Comparison of ENCODE assay signal across 22 cellular contexts in the genomic region with DNA sequence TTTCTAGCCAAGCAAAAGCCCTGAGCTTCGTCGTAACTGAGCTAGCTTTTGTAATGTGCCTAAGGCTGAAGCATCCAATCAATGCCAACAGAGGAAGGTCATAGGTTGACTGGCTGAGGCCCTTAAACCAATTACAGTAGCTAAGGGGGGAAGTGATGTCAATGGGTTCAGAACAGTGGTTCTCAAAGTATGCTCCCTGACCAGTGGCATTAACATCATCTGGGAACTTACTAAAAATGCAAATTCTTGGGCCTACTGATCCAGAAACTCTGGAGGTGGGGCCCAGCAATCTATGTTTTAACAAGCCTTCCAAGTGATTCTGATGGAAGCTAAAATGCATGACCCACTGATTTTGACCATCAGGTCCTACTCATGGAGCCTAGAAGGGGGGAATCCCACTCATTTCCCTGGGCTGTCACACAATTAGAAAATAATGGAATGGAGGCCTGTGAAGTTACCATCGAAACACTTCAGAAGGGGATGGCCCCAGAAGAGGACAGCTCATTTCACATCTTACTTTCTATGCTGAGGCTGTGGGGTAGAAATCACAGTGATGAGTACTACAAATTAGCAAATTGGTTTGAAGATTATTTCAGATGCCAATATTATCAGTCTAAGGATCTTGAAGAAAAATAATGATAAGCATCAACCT. TPM values are rescaled to one million over a fixed set of nuclear protein-coding genes. Genes with fewer than 3 reads are reported as not detected.
DNase-seq lines count a peak whose midpoint lies in the region; ATAC-seq and TF ChIP-seq lines count a peak whose summit lies in the region.
"Had no signal": no experiment of that assay in that cellular context is flagged by ENCODE, and none has a peak within 500 bp of the region (broad histone marks: within the 10 kb centered on the region; RNA-seq: fewer than 3 reads in every experiment).

No MANE protein-coding gene starts in this region.

- peaks cover 10% of the 10 kb centered on the region for H3K4me1 Mint-ChIP-seq in stimulated activated memory B cell treated with anti-CD40 and anti-IgM and Interleukin-4, amounts not matched to agents 10 μg/mL and 1 μg/mL and 100 μg/mL, for 72 hours
- peaks cover 10% of the 10 kb centered on the region for H3K4me1 Mint-ChIP-seq in activated T-helper 2 cell treated with anti-CD3 and anti-CD28 coated beads, Interferon-gamma antibody, Interleukin-2, Interleukin-4, amounts not matched to agents 10 μg/mL and 5 μg/mL and 100 μg/mL, durations not matched to agents 14 hours and 24 hours and 36 hours (ENCODE audit: low read depth)

- ATAC-seq in GM18867 (IDR thresholded peaks at IDR 0.05; ENCODE audit: unreplicated experiment), result peak; percentile 38
- peak; percentile 42 for ATAC-seq in HG02571 (IDR thresholded peaks at IDR 0.05; ENCODE audit: unreplicated experiment)
- ATAC-seq in HG03095 (IDR thresholded peaks at IDR 0.05; ENCODE audit: unreplicated experiment), result peak; percentile 56
- ATAC-seq in stimulated activated memory B cell treated with anti-CD40 and anti-IgM and Interleukin-4, amounts not matched to agents 10 μg/mL and 1 μg/mL and 100 μg/mL, for 72 hours, result peak; percentile 43
- ATAC-seq in GM19455 (IDR thresholded peaks at IDR 0.05; ENCODE audit: unreplicated experiment), result no peak
- ATAC-seq: activated T-cell treated with anti-CD3 and anti-CD28 coated beads, Interleukin-2, amount 50 U/mL, for 72 hours; left colon had no signal

- H3K9me3 Mint-ChIP-seq in stimulated activated memory B cell treated with anti-CD40 and anti-IgM and Interleukin-4, amounts not matched to agents 10 μg/mL and 1 μg/mL and 100 μg/mL, for 72 hours, result peaks cover 4% of the 10 kb centered on the region
- peaks cover 6% of the 10 kb centered on the region for H3K9me3 Mint-ChIP-seq in activated T-helper 2 cell treated with anti-CD3 and anti-CD28 coated beads, Interferon-gamma antibody, Interleukin-2, Interleukin-4, amounts not matched to agents 10 μg/mL and 5 μg/mL and 100 μg/mL, durations not matched to agents 14 hours and 24 hours and 36 hours

- H3K36me3 Mint-ChIP-seq in stimulated activated memory B cell treated with anti-CD40 and anti-IgM and Interleukin-4, amounts not matched to agents 10 μg/mL and 1 μg/mL and 100 μg/mL, for 72 hours, result no peaks in the 10 kb centered on the region
- H3K36me3 Mint-ChIP-seq in activated T-helper 2 cell treated with anti-CD3 and anti-CD28 coated beads, Interferon-gamma antibody, Interleukin-2, Interleukin-4, amounts not matched to agents 10 μg/mL and 5 μg/mL and 100 μg/mL, durations not matched to agents 14 hours and 24 hours and 36 hours (ENCODE audit: low read depth), result no peaks in the 10 kb centered on the region
- H3K36me3 Mint-ChIP-seq: activated naive CD4-positive, alpha-beta T cell treated with anti-CD3 and anti-CD28 coated beads, Interleukin-2, amount 50 U/mL, for 24 hours; memory B cell had no signal

- H3K27me3 Mint-ChIP-seq in stimulated activated memory B cell treated with anti-CD40 and anti-IgM and Interleukin-4, amounts not matched to agents 10 μg/mL and 1 μg/mL and 100 μg/mL, for 72 hours, result peaks cover 49% of the 10 kb centered on the region
- peaks cover 8% of the 10 kb centered on the region for H3K27me3 Mint-ChIP-seq in activated T-helper 2 cell treated with anti-CD3 and anti-CD28 coated beads, Interferon-gamma antibody, Interleukin-2, Interleukin-4, amounts not matched to agents 10 μg/mL and 5 μg/mL and 100 μg/mL, durations not matched to agents 14 hours and 24 hours and 36 hours (ENCODE audit: low read depth)

- H3K27ac Mint-ChIP-seq in stimulated activated memory B cell treated with anti-CD40 and anti-IgM and Interleukin-4, amounts not matched to agents 10 μg/mL and 1 μg/mL and 100 μg/mL, for 72 hours, result no peak overlapping the region
- H3K27ac Mint-ChIP-seq in activated T-helper 2 cell treated with anti-CD3 and anti-CD28 coated beads, Interferon-gamma antibody, Interleukin-2, Interleukin-4, amounts not matched to agents 10 μg/mL and 5 μg/mL and 100 μg/mL, durations not matched to agents 14 hours and 24 hours and 36 hours, result no peak overlapping the region
- H3K27ac Mint-ChIP-seq: activated naive CD4-positive, alpha-beta T cell treated with anti-CD3 and anti-CD28 coated beads, Interleukin-2, amount 50 U/mL, for 24 hours; activated T-cell treated with anti-CD3 and anti-CD28 coated beads, Interleukin-2, amount 50 U/mL, for 72 hours; memory B cell had no signal

- no peak for DNase-seq in HEK293T (ENCODE audit: extremely low spot score)
- no peak for DNase-seq in NCI-H2029 (lab: John Stamatoyannopoulos, UW)
- DNase-seq in activated T-helper 2 cell treated with anti-CD3 and anti-CD28 coated beads, Interferon-gamma antibody, Interleukin-2, Interleukin-4, amounts not matched to agents 10 μg/mL and 5 μg/mL and 100 μg/mL, durations not matched to agents 14 hours and 24 hours and 36 hours (ENCODE audit: low spot score), result no peak
- DNase-seq: activated CD4-positive, alpha-beta T cell treated with anti-CD3 and anti-CD28 coated beads for 48 hours; activated T-cell treated with anti-CD3 and anti-CD28 coated beads, Interleukin-2, amount 50 U/mL, for 72 hours; C1 segment of cervical spinal cord; Calu3; effector CD8-positive, alpha-beta T cell; foreskin fibroblast; left colon; NCI-H1092; NCI-H2029 treated with DMSO at 0.1 percent for 48 hours; NCI-H345; NCI-H774; sigmoid colon had no signal

- intact Hi-C loops in activated T-helper 2 cell treated with anti-CD3 and anti-CD28 coated beads, Interferon-gamma antibody, Interleukin-2, Interleukin-4, amounts not matched to agents 10 μg/mL and 5 μg/mL and 100 μg/mL, durations not matched to agents 14 hours and 24 hours and 36 hours (cut with micrococcal nuclease), result no loop called here

- H3K4me3 Mint-ChIP-seq in stimulated activated memory B cell treated with anti-CD40 and anti-IgM and Interleukin-4, amounts not matched to agents 10 μg/mL and 1 μg/mL and 100 μg/mL, for 72 hours, result no peak overlapping the region
- H3K4me3 Mint-ChIP-seq in activated T-helper 2 cell treated with anti-CD3 and anti-CD28 coated beads, Interferon-gamma antibody, Interleukin-2, Interleukin-4, amounts not matched to agents 10 μg/mL and 5 μg/mL and 100 μg/mL, durations not matched to agents 14 hours and 24 hours and 36 hours (ENCODE audit: low read depth), result no peak overlapping the region
- H3K4me3 Mint-ChIP-seq: activated naive CD4-positive, alpha-beta T cell treated with anti-CD3 and anti-CD28 coated beads, Interleukin-2, amount 50 U/mL, for 24 hours; activated T-cell treated with anti-CD3 and anti-CD28 coated beads, Interleukin-2, amount 50 U/mL, for 72 hours; memory B cell had no signal

- CTCF ChIA-PET in HEK293T (lab: Yijun Ruan, JAX), result no interaction called here

- POLR2A ChIA-PET in HEK293T (lab: Yijun Ruan, JAX), result no interaction called here

TF ChIP-seq in HEK293T, 16 proteins besides CTCF, POLR2A, EP300 and RAD21:
- TF ChIP-seq LEF1 (IDR thresholded peaks at IDR 0.05; ENCODE audit: borderline replicate concordance), result no peak

RNA-seq across cellular contexts. Expression of gene VLDLR, which starts 4.7 kb away (rescaled TPM):
- total RNA-seq in activated T-helper 2 cell treated with anti-CD3 and anti-CD28 coated beads, Interferon-gamma antibody, Interleukin-2, Interleukin-4, amounts not matched to agents 10 μg/mL and 5 μg/mL and 100 μg/mL, durations not matched to agents 14 hours and 24 hours and 36 hours, result 12.6 and 12.8 TPM in 2 replicates
